ENCODE assay signal across 8 cellular contexts in genomic region chr12:47757840-47758583, GRCh38. TPM values are rescaled to one million over a fixed set of nuclear protein-coding genes. Genes with fewer than 3 reads are reported as not detected.
DNase-seq lines count a peak whose midpoint lies in the region; ATAC-seq and TF ChIP-seq lines count a peak whose summit lies in the region.

No MANE protein-coding gene starts in this region.

- DNase-seq in activated naive CD4-positive, alpha-beta T cell (lab: John Stamatoyannopoulos, UW): no peak
- no peak for DNase-seq in effector memory CD4-positive, alpha-beta T cell
- DNase-seq in mucosa of descending colon (peak in 2 of 3 donors; percentile 50 to 64), vagina (ENCODE audit: extremely low spot score in 2 of 2) (no peak), NCI-H446 treated with DMSO at 0.1 percent for 48 hours (lab: John Stamatoyannopoulos, UW) (no peak)

- H3K36me3 Mint-ChIP-seq in activated naive CD4-positive, alpha-beta T cell treated with anti-CD3 and anti-CD28 coated beads, Interleukin-2, amount 50 U/mL, for 24 hours: no peaks in the 10 kb centered on the region

- no peak for ATAC-seq in mucosa of descending colon
- ATAC-seq in HG02763 (IDR thresholded peaks at IDR 0.05; ENCODE audit: unreplicated experiment): no peak
- no peak for ATAC-seq in GM18511 (IDR thresholded peaks at IDR 0.05; ENCODE audit: unreplicated experiment)

- TF ChIP-seq POLR2A in vagina (IDR thresholded peaks at IDR 0.05): no peak

- intact Hi-C loops in mucosa of descending colon (cut with DNase I, micrococcal nuclease): no loop called here
- intact Hi-C loops in vagina (cut with DNase I): no loop called here

- peaks cover 30% of the 10 kb centered on the region for H3K4me1 ChIP-seq in effector memory CD4-positive, alpha-beta T cell (ENCODE audit: control insufficient read depth, insufficient read depth, low read length, poor library complexity, severe bottlenecking)
- H3K4me1 ChIP-seq in mucosa of descending colon (ENCODE audit: low read depth) (peaks cover 43% of the 10 kb centered on the region), vagina (peaks cover 64% of the 10 kb centered on the region)

- no peaks in the 10 kb centered on the region for H3K36me3 ChIP-seq in effector memory CD4-positive, alpha-beta T cell (ENCODE audit: control insufficient read depth, insufficient read depth, low read length)
- H3K36me3 ChIP-seq in mucosa of descending colon (ENCODE audit: low read depth): no peaks in the 10 kb centered on the region
- no peaks in the 10 kb centered on the region for H3K36me3 ChIP-seq in vagina

- H3K4me3 Mint-ChIP-seq in activated naive CD4-positive, alpha-beta T cell treated with anti-CD3 and anti-CD28 coated beads, Interleukin-2, amount 50 U/mL, for 24 hours: peak overlapping the region; percentile 42

- no peak overlapping the region for H3K27ac ChIP-seq in effector memory CD4-positive, alpha-beta T cell (ENCODE audit: insufficient read depth, low read length, poor library complexity, severe bottlenecking)
- peak overlapping the region; percentile 73 for H3K27ac ChIP-seq in vagina

- H3K9me3 Mint-ChIP-seq in activated naive CD4-positive, alpha-beta T cell treated with anti-CD3 and anti-CD28 coated beads, Interleukin-2, amount 50 U/mL, for 24 hours: no peaks in the 10 kb centered on the region

- H3K4me3 ChIP-seq in effector memory CD4-positive, alpha-beta T cell (ENCODE audit: insufficient read depth, low read depth, low read length, poor library complexity, severe bottlenecking): peak overlapping the region; percentile 73
- H3K4me3 ChIP-seq in mucosa of descending colon (peak overlapping the region; percentile 16), vagina (peak overlapping the region; percentile 50 to 70)

- H3K27ac Mint-ChIP-seq in activated naive CD4-positive, alpha-beta T cell treated with anti-CD3 and anti-CD28 coated beads, Interleukin-2, amount 50 U/mL, for 24 hours: peak overlapping the region; percentile 68

- TF ChIP-seq CTCF in mucosa of descending colon (IDR thresholded peaks at IDR 0.05) (no peak), vagina (IDR thresholded peaks at IDR 0.05) (no peak)

- no peaks in the 10 kb centered on the region for H3K27me3 Mint-ChIP-seq in activated naive CD4-positive, alpha-beta T cell treated with anti-CD3 and anti-CD28 coated beads, Interleukin-2, amount 50 U/mL, for 24 hours

- H3K9me3 ChIP-seq in effector memory CD4-positive, alpha-beta T cell (ENCODE audit: control insufficient read depth, low read length): no peaks in the 10 kb centered on the region
- H3K9me3 ChIP-seq in mucosa of descending colon: no peaks in the 10 kb centered on the region
- no peaks in the 10 kb centered on the region for H3K9me3 ChIP-seq in vagina

- H3K27me3 ChIP-seq in effector memory CD4-positive, alpha-beta T cell (replicated peaks; ENCODE audit: control insufficient read depth, insufficient read depth, low read length, poor library complexity, severe bottlenecking): no peaks in the 10 kb centered on the region
- no peaks in the 10 kb centered on the region for H3K27me3 ChIP-seq in vagina

- H3K4me1 Mint-ChIP-seq in activated naive CD4-positive, alpha-beta T cell treated with anti-CD3 and anti-CD28 coated beads, Interleukin-2, amount 50 U/mL, for 24 hours: peaks cover 11% of the 10 kb centered on the region

RNA-seq across cellular contexts. Expression of gene RAPGEF3, which starts 0.7 kb away (rescaled TPM):
- total RNA-seq in mucosa of descending colon (10 to 100 TPM in 2 of 3 donors, 1 to 10 TPM in 1; 9.5 to 15.6 (median 11.4) TPM), vagina (52.3 TPM)

RNA-seq across cellular contexts. Expression of gene SLC48A1, which starts 15.0 kb away (rescaled TPM):
- total RNA-seq in mucosa of descending colon (10 to 100 TPM; 17.2 to 35.4 (median 19.1) TPM), vagina (20.9 TPM)

RNA-seq across cellular contexts. Expression of gene ENDOU, which starts 32.7 kb away (rescaled TPM):
- total RNA-seq in mucosa of descending colon (under 1 TPM in 2 of 3 donors, not detected in 1; 0.19 to 0.31 TPM), vagina (21.4 TPM)

RNA-seq across cellular contexts. Expression of gene RPAP3, which starts 52.2 kb away (rescaled TPM):
- total RNA-seq in mucosa of descending colon (10 to 100 TPM; 16.5 to 26.0 (median 20.0) TPM), vagina (19.2 TPM)

Comparison
In these comparisons a context has a peak if more than half of its experiments do, and no peak if none do; other contexts are left out.
1. DNase-seq: peak in mucosa of descending colon (2 of 3); none in activated naive CD4-positive, alpha-beta T cell (0 of 4), effector memory CD4-positive, alpha-beta T cell (0 of 3), vagina (0 of 2) and NCI-H446 treated with DMSO at 0.1 percent for 48 hours (single experiment).
2. H3K4me3 ChIP-seq: peak in every context shown above with its lines; median percentile 73 in effector memory CD4-positive, alpha-beta T cell; 60 in vagina; 16 in mucosa of descending colon.
3. RNA of gene ENDOU, which starts 32.7 kb away (total RNA-seq): 21.4 TPM in vagina (single experiment); 0.19 to 0.31 TPM in mucosa of descending colon; every median in the first group is over 10 times any median in the second.